1 cellular context compared by ENCODE assay signal in the genomic region with DNA sequence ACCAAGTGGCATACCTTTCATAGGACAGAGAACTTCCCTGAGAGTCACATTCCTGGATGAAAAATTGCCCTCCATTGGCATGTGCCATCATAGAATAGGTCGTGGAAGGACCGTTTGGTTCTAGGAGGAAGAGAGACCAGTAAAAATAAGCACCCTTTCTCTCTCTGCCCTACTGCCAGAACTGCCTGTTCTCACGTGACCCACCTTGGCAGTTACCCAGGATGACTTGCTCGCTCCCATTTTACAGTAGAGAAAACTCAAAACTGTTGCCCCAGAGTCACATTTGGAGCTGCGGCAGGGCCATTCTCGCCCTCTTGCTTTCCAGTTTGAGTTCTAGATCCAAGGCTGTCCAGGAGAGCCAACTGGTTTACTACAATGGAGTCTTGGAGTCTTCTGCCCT.
TF ChIP-seq lines count a peak whose summit lies in the region.

No MANE protein-coding gene starts in this region.

TF ChIP-seq in K562, 482 proteins besides CTCF, POLR2A, EP300 and RAD21:
- TF ChIP-seq XRCC5 (IDR thresholded peaks at IDR 0.05; ENCODE audit: low read depth, low read length) (no peak), PHF8 (IDR thresholded peaks at IDR 0.05; ENCODE audit: borderline replicate concordance, low read length) (no peak), MAZ (CRISPR knock-in tag; conservative IDR thresholded peaks at IDR 0.05 in 1 of 2, IDR thresholded peaks at IDR 0.05 in 1 of 2) (no peak), ZNF263 (CRISPR knock-in tag; IDR thresholded peaks at IDR 0.05; ENCODE audit: borderline replicate concordance) (no peak), CXXC5 (CRISPR knock-in tag; IDR thresholded peaks at IDR 0.05) (no peak), ZNF75A (CRISPR knock-in tag; IDR thresholded peaks at IDR 0.05) (no peak), ADNP (tag; IDR thresholded peaks at IDR 0.05) (no peak), CTBP1 (IDR thresholded peaks at IDR 0.05; ENCODE audit: borderline replicate concordance) (no peak)
- TF ChIP-seq, protein P1, sequence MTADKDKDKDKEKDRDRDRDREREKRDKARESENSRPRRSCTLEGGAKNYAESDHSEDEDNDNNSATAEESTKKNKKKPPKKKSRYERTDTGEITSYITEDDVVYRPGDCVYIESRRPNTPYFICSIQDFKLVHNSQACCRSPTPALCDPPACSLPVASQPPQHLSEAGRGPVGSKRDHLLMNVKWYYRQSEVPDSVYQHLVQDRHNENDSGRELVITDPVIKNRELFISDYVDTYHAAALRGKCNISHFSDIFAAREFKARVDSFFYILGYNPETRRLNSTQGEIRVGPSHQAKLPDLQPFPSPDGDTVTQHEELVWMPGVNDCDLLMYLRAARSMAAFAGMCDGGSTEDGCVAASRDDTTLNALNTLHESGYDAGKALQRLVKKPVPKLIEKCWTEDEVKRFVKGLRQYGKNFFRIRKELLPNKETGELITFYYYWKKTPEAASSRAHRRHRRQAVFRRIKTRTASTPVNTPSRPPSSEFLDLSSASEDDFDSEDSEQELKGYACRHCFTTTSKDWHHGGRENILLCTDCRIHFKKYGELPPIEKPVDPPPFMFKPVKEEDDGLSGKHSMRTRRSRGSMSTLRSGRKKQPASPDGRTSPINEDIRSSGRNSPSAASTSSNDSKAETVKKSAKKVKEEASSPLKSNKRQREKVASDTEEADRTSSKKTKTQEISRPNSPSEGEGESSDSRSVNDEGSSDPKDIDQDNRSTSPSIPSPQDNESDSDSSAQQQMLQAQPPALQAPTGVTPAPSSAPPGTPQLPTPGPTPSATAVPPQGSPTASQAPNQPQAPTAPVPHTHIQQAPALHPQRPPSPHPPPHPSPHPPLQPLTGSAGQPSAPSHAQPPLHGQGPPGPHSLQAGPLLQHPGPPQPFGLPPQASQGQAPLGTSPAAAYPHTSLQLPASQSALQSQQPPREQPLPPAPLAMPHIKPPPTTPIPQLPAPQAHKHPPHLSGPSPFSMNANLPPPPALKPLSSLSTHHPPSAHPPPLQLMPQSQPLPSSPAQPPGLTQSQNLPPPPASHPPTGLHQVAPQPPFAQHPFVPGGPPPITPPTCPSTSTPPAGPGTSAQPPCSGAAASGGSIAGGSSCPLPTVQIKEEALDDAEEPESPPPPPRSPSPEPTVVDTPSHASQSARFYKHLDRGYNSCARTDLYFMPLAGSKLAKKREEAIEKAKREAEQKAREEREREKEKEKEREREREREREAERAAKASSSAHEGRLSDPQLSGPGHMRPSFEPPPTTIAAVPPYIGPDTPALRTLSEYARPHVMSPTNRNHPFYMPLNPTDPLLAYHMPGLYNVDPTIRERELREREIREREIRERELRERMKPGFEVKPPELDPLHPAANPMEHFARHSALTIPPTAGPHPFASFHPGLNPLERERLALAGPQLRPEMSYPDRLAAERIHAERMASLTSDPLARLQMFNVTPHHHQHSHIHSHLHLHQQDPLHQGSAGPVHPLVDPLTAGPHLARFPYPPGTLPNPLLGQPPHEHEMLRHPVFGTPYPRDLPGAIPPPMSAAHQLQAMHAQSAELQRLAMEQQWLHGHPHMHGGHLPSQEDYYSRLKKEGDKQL (CRISPR knock-in tag; IDR thresholded peaks at IDR 0.05; ENCODE audit: borderline replicate concordance): no peak
- TF ChIP-seq, protein P2, sequence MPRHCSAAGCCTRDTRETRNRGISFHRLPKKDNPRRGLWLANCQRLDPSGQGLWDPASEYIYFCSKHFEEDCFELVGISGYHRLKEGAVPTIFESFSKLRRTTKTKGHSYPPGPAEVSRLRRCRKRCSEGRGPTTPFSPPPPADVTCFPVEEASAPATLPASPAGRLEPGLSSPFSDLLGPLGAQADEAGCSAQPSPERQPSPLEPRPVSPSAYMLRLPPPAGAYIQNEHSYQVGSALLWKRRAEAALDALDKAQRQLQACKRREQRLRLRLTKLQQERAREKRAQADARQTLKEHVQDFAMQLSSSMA (CRISPR knock-in tag; IDR thresholded peaks at IDR 0.05): no peak
- TF ChIP-seq, protein P3, sequence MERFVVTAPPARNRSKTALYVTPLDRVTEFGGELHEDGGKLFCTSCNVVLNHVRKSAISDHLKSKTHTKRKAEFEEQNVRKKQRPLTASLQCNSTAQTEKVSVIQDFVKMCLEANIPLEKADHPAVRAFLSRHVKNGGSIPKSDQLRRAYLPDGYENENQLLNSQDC (CRISPR knock-in tag; IDR thresholded peaks at IDR 0.05): no peak
